Comparison of ENCODE assay signal across 11 cellular contexts in genomic region chr3:179189764-179190163, GRCh38. TPM values are rescaled to one million over a fixed set of nuclear protein-coding genes. Genes with fewer than 3 reads are reported as not detected.
A peak's percentile ranks its signal among the peaks of the same experiment; 100 is the strongest.
DNase-seq lines count a peak whose midpoint lies in the region; ATAC-seq and TF ChIP-seq lines count a peak whose summit lies in the region.
"Had no signal": no experiment of that assay in that cellular context is flagged by ENCODE, and none has a peak within 500 bp of the region (broad histone marks: within the 10 kb centered on the region; RNA-seq: fewer than 3 reads in every experiment).

No MANE protein-coding gene starts in this region.

- H3K4me3 ChIP-seq in SJCRH30 (no peak overlapping the region), thyroid gland (replicated peaks in 1 of 3) (no peak overlapping the region)

- peaks cover 22% of the 10 kb centered on the region for H3K4me1 ChIP-seq in SJCRH30
- H3K4me1 ChIP-seq in thyroid gland, result peaks cover 0 to 7% of the 10 kb centered on the region in 2 donors

- DNase-seq in EL (peak; percentile 58), SJCRH30 (peak; percentile 62 to 82), fibroblast of peridontal ligament (ENCODE audit: extremely low read depth) (peak; percentile 84), non-pigmented ciliary epithelial cell (ENCODE audit: low read depth) (peak; percentile 43), NCI-H128 (lab: John Stamatoyannopoulos, UW; ENCODE audit: unreplicated experiment) (no peak), thyroid gland (no peak), NCI-H1105 treated with DMSO at 0.1 percent for 48 hours (lab: John Stamatoyannopoulos, UW) (no peak)
- DNase-seq: activated T-cell treated with anti-CD3 and anti-CD28 coated beads, Interleukin-2, amount 50 U/mL, for 1 hour; stimulated activated naive CD8-positive, alpha-beta T cell treated with anti-CD3 and anti-CD28 coated beads, Interleukin-15, Interleukin-2, amounts not matched to agents 100 U/mL and 50 U/mL, for 24 hours; T-helper 1 cell had no signal

- ATAC-seq in GM21515 (IDR thresholded peaks at IDR 0.05; ENCODE audit: unreplicated experiment), result no peak
- ATAC-seq: stimulated activated naive CD8-positive, alpha-beta T cell treated with anti-CD3 and anti-CD28 coated beads, Interleukin-15, Interleukin-2, amounts not matched to agents 100 U/mL and 50 U/mL, for 24 hours had no signal

- WGBS in thyroid gland, 2 donors, result 53 to 57% methylated on average over 4 of the region's 4 CpGs

- intact Hi-C loops in thyroid gland (cut with DNase I), result no loop called here

- H3K9me3 ChIP-seq in SJCRH30 (replicated peaks), result no peaks in the 10 kb centered on the region
- no peaks in the 10 kb centered on the region for H3K9me3 ChIP-seq in thyroid gland

- H3K36me3 ChIP-seq in SJCRH30 (no peaks in the 10 kb centered on the region), thyroid gland (no peaks in the 10 kb centered on the region)

- TF ChIP-seq POLR2A in thyroid gland (IDR thresholded peaks at IDR 0.05), result no peak

- peak overlapping the region; percentile 32 for H3K27ac ChIP-seq in SJCRH30
- H3K27ac ChIP-seq in thyroid gland, result no peak overlapping the region

- H3K27me3 ChIP-seq in SJCRH30 (no peaks in the 10 kb centered on the region), thyroid gland (no peaks in the 10 kb centered on the region)

- TF ChIP-seq CTCF in thyroid gland (IDR thresholded peaks at IDR 0.05), result no peak

RNA-seq across cellular contexts. Expression of gene PIK3CA, which starts 41.6 kb away (rescaled TPM):
- 12.1 and 14.4 TPM in 2 replicates for total RNA-seq in SJCRH30 (2014; rRNA removed; shearing (Covaris generic))
- total RNA-seq in thyroid gland, result 10 to 100 TPM; 19.0 to 39.8 (median 22.4) TPM

Comparison
In these comparisons a context has a peak if more than half of its experiments do, and no peak if none do; other contexts are left out.
1. DNase-seq: peak in EL (single experiment), SJCRH30 (2 of 2), fibroblast of peridontal ligament (single experiment) and non-pigmented ciliary epithelial cell (single experiment); none in NCI-H128 (single experiment), thyroid gland (0 of 2) and NCI-H1105 treated with DMSO at 0.1 percent for 48 hours (single experiment).